17 cellular contexts compared by ENCODE assay signal in the genomic region with DNA sequence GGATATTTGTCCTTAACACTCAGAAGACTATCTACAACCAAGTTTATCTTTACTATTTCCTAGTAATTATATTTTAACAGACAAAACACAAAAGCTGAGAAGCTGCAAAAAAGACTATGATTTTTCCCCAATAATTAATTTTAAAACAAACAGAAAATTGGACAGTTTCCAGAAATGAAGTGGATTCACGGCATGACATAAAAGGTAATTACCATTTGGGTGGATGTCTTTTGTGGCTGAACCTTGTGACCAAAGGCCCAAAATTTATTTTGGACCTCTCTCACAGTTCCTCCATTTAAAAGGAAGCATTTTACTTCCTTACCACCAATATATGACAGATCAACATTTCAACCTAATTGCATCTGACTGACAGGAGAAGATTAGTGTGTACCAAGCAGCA.
DNase-seq lines count a peak whose midpoint lies in the region; ATAC-seq lines count a peak whose summit lies in the region.
"Had no signal": no experiment of that assay in that cellular context is flagged by ENCODE, and none has a peak within 500 bp of the region (broad histone marks: within the 10 kb centered on the region; RNA-seq: fewer than 3 reads in every experiment).

No MANE protein-coding gene starts in this region.

- POLR2A ChIA-PET in T-cell (lab: Charles Lee) = no interaction called here

- CTCF ChIA-PET in T-cell (lab: Charles Lee) = no interaction called here

- no peak overlapping the region for H3K27ac Mint-ChIP-seq in T-cell
- H3K27ac Mint-ChIP-seq: B cell; CD4-positive, alpha-beta memory T cell had no signal

- H3K4me3 Mint-ChIP-seq in T-cell = no peak overlapping the region
- H3K4me3 Mint-ChIP-seq: B cell; CD4-positive, alpha-beta memory T cell had no signal

- ATAC-seq in left colon (peak; percentile 59), T-cell (replicated peaks in 1 of 4) (no peak), HG03521 (IDR thresholded peaks at IDR 0.05; ENCODE audit: unreplicated experiment) (no peak)

- DNase-seq in SHP77 treated with DMSO at 0.1 percent for 48 hours (lab: John Stamatoyannopoulos, UW) (peak; percentile 27), SHP77 (lab: John Stamatoyannopoulos, UW) (no peak), NCI-H1105 (lab: John Stamatoyannopoulos, UW) (peak; percentile 66), NCI-H69 (lab: John Stamatoyannopoulos, UW) (peak; percentile 96), left colon (no peak), T-cell (no peak), posterior cingulate gyrus (no peak)
- DNase-seq: ACHN; CD4-positive, alpha-beta memory T cell; Karpas-422; MM.1S; NCI-H1694 treated with DMSO at 0.1 percent for 48 hours; NCI-H226; NCI-H82; SW 1271 had no signal

- H3K36me3 Mint-ChIP-seq in T-cell = no peaks in the 10 kb centered on the region
- H3K36me3 Mint-ChIP-seq: CD4-positive, alpha-beta memory T cell had no signal

- H3K9me3 Mint-ChIP-seq in T-cell = no peaks in the 10 kb centered on the region
- H3K9me3 Mint-ChIP-seq: CD4-positive, alpha-beta memory T cell had no signal

- H3K27me3 Mint-ChIP-seq in T-cell = no peaks in the 10 kb centered on the region
- H3K27me3 Mint-ChIP-seq: B cell; CD4-positive, alpha-beta memory T cell had no signal

- peaks cover 19 to 26% (median 21%) of the 10 kb centered on the region in 3 donors for H3K4me1 Mint-ChIP-seq in T-cell

- intact Hi-C loops in left colon (cut with DNase I, micrococcal nuclease) = no loop called here
- intact Hi-C loops in posterior cingulate gyrus (cut with DNase I) = no loop called here

Comparison
In these comparisons a context has a peak if more than half of its experiments do, and no peak if none do; other contexts are left out.
1. DNase-seq: peak in SHP77 treated with DMSO at 0.1 percent for 48 hours (single experiment), NCI-H1105 (single experiment) and NCI-H69 (single experiment); none in SHP77 (0 of 2), left colon (0 of 2), T-cell (0 of 34) and posterior cingulate gyrus (0 of 10).